In genomic region chr2:65386340-65386739, GRCh38 we compare ENCODE assay signal across 15 cellular contexts. TPM values are rescaled to one million over a fixed set of nuclear protein-coding genes. Genes with fewer than 3 reads are reported as not detected.
A peak's percentile ranks its signal among the peaks of the same experiment; 100 is the strongest.
DNase-seq lines count a peak whose midpoint lies in the region; ATAC-seq, FAIRE-seq and TF ChIP-seq lines count a peak whose summit lies in the region.
"Had no signal": no experiment of that assay in that cellular context is flagged by ENCODE, and none has a peak within 500 bp of the region (broad histone marks: within the 10 kb centered on the region; RNA-seq: fewer than 3 reads in every experiment).

No MANE protein-coding gene starts in this region.

- H3K27ac ChIP-seq in C4-2B (peak overlapping the region; percentile 86), IMR-90 (ENCODE audit: insufficient read depth, low read length) (no peak overlapping the region), SU-DHL-6 (ENCODE audit: low read depth, low read length) (peak overlapping the region; percentile 95), kidney (ENCODE audit: low read depth in 2 of 2, low read length in 2 of 2) (no peak overlapping the region)

- no peak overlapping the region for H3K56ac ChIP-seq in IMR-90 (ENCODE audit: extremely low read depth, insufficient read depth, low read length)

- dilution Hi-C loops in IMR-90 (cut with HindIII; ENCODE audit: low sequenced_read_pairs, unreplicated experiment): no loop called here

- TF ChIP-seq RAD21 in IMR-90 (IDR thresholded peaks at IDR 0.05; ENCODE audit: low read length): no peak

- H2BK15ac ChIP-seq in IMR-90 (ENCODE audit: low read depth, low read length): no peak overlapping the region

- POLR2A ChIA-PET in IMR-90 (lab: Charles Lee; ENCODE audit: unreplicated experiment): no interaction called here

- no peak for TF ChIP-seq CTCF in C4-2B (conservative IDR thresholded peaks at IDR 0.05)
- TF ChIP-seq CTCF in IMR-90 (conservative IDR thresholded peaks at IDR 0.05; ENCODE audit: low read depth, low read length): no peak
- TF ChIP-seq CTCF in SU-DHL-6 (IDR thresholded peaks at IDR 0.05; ENCODE audit: insufficient read depth, low read length, poor library complexity, severe bottlenecking): no peak
- TF ChIP-seq CTCF in kidney (IDR thresholded peaks at IDR 0.05; ENCODE audit: borderline replicate concordance, extremely low read depth, insufficient read depth): no peak

- CTCF ChIA-PET in IMR-90 (lab: Yijun Ruan, JAX): no interaction called here

- WGBS in IMR-90 (ENCODE audit: extremely low coverage in 2 of 2, insufficient read length in 1 of 2), 2 experiments: no CpG with 5 or more reads among the region's 3 CpGs

- H3K23ac ChIP-seq in IMR-90 (ENCODE audit: low read depth, low read length): no peak overlapping the region

- peaks cover 84% of the 10 kb centered on the region for H3K79me2 ChIP-seq in SU-DHL-6 (ENCODE audit: insufficient read depth, low read length)

- H2AK9ac ChIP-seq in IMR-90 (replicated peaks; ENCODE audit: low read depth, low read length, poor library complexity): no peak overlapping the region

- H4K5ac ChIP-seq in IMR-90 (ENCODE audit: low read depth, low read length): no peak overlapping the region

- in situ Hi-C loops in IMR-90 (cut with MboI; ENCODE audit: low sequenced_read_pairs): no loop called here

- peaks cover 80% of the 10 kb centered on the region for H3F3A ChIP-seq in SU-DHL-6 (ENCODE audit: insufficient read depth)

- no peak for FAIRE-seq in kidney (lab: Jason Lieb, UNC)
- FAIRE-seq: D721Med had no signal

- BruUV-seq in IMR-90 (replicated peaks; lab: Mats Ljungman, UMichigan): no TSS peak

- H3K36me3 ChIP-seq in IMR-90 (ENCODE audit: control insufficient read depth, insufficient read depth, low read length) (no peaks in the 10 kb centered on the region), SU-DHL-6 (ENCODE audit: low read length) (no peaks in the 10 kb centered on the region), kidney (ENCODE audit: control insufficient read depth in 1 of 2, insufficient read depth in 2 of 2, low read length in 2 of 2) (no peaks in the 10 kb centered on the region)

- H3K4me3 ChIP-seq in IMR-90 (ENCODE audit: insufficient read depth, low read depth, low read length) (no peak overlapping the region), SU-DHL-6 (ENCODE audit: insufficient read depth, low read length, poor library complexity, severe bottlenecking) (peak overlapping the region; percentile 31), kidney (ENCODE audit: low read length in 2 of 2) (no peak overlapping the region)

- ATAC-seq in IMR-90 (ENCODE audit: low read depth) (no peak), HG02588 (IDR thresholded peaks at IDR 0.05; ENCODE audit: unreplicated experiment) (no peak)
- ATAC-seq: CD8-positive, alpha-beta T cell had no signal

- H2AK5ac ChIP-seq in IMR-90 (ENCODE audit: low read depth, low read length): no peak overlapping the region

- no peaks in the 10 kb centered on the region for H3K9me3 ChIP-seq in IMR-90 (ENCODE audit: control insufficient read depth, insufficient read depth, low read length)
- no peaks in the 10 kb centered on the region for H3K9me3 ChIP-seq in SU-DHL-6 (ENCODE audit: insufficient read depth, low read length)
- H3K9me3 ChIP-seq in kidney (ENCODE audit: control insufficient read depth in 1 of 2, low read length in 2 of 2): no peaks in the 10 kb centered on the region

- no peak overlapping the region for H3K4ac ChIP-seq in IMR-90 (ENCODE audit: low read depth, low read length)

- H3K27me3 ChIP-seq in IMR-90 (ENCODE audit: control insufficient read depth, insufficient read depth, low read length) (no peaks in the 10 kb centered on the region), SU-DHL-6 (ENCODE audit: low read length) (no peaks in the 10 kb centered on the region)

- H3K4me2 ChIP-seq in IMR-90 (ENCODE audit: low read depth, low read length): no peak overlapping the region
- H3K4me2 ChIP-seq in SU-DHL-6 (ENCODE audit: low read depth, low read length, poor library complexity, severe bottlenecking): peak overlapping the region; percentile 84

- H3K18ac ChIP-seq in IMR-90 (ENCODE audit: low read depth, low read length): no peak overlapping the region

- H2BK5ac ChIP-seq in IMR-90 (ENCODE audit: low read depth, low read length, poor library complexity, severe bottlenecking): no peak overlapping the region

- H4K91ac ChIP-seq in IMR-90 (ENCODE audit: insufficient read depth, low read depth, low read length): no peak overlapping the region

- no peak overlapping the region for H2BK20ac ChIP-seq in IMR-90 (ENCODE audit: low read depth, low read length)

- DNase-seq in IMR-90 (no peak), fibroblast of gingiva (ENCODE audit: low read depth) (peak; percentile 37), NCI-H82 (lab: John Stamatoyannopoulos, UW) (no peak), HT-29 (ENCODE audit: low spot score) (no peak), kidney (no peak)
- DNase-seq: CD8-positive, alpha-beta T cell; DMS79; NCI-H146; NCI-H510A treated with DMSO at 0.1 percent for 48 hours; SHP77 treated with DMSO at 0.1 percent for 48 hours; SW 1271 had no signal

- H3K9me1 ChIP-seq in IMR-90 (ENCODE audit: insufficient read depth, low read length): peaks cover 31% of the 10 kb centered on the region

- 0 out of 2 replicates have a peak overlapping the region, but pooled peaks have one; percentile 28 for H3K14ac ChIP-seq in IMR-90 (replicated peaks; ENCODE audit: low read depth, low read length)

- no peak overlapping the region for H2BK120ac ChIP-seq in IMR-90 (ENCODE audit: low read depth, low read length)

- intact Hi-C loops in IMR-90 (cut with micrococcal nuclease): no loop called here
- intact Hi-C loops in kidney (cut with DNase I): no loop called here

- no peak overlapping the region for H4K8ac ChIP-seq in IMR-90 (ENCODE audit: low read depth in 2 of 2, low read length in 2 of 2)

- H3K4me1 ChIP-seq in IMR-90 (ENCODE audit: control insufficient read depth, insufficient read depth, low read length) (peaks cover 20% of the 10 kb centered on the region), kidney (ENCODE audit: control insufficient read depth in 1 of 2, insufficient read depth in 1 of 2, low read depth in 1 of 2, low read length in 2 of 2) (peaks cover 40 to 54% of the 10 kb centered on the region in 2 donors)

- no peak overlapping the region for H2AFZ ChIP-seq in IMR-90 (replicated peaks; ENCODE audit: low read length, poor library complexity)
- no peak overlapping the region for H2AFZ ChIP-seq in SU-DHL-6 (ENCODE audit: low read depth, low read length, severe bottlenecking)

- H3K9me2 ChIP-seq in SU-DHL-6 (replicated peaks; ENCODE audit: insufficient read depth, low read length): no peaks in the 10 kb centered on the region

- H3K9ac ChIP-seq in IMR-90 (ENCODE audit: low read depth, low read length) (no peak overlapping the region), SU-DHL-6 (ENCODE audit: low read length) (peak overlapping the region; percentile 63), kidney (ENCODE audit: low read length in 2 of 2) (no peak overlapping the region)

- peaks cover 80% of the 10 kb centered on the region for H4K20me1 ChIP-seq in IMR-90 (ENCODE audit: insufficient read depth, low read length)
- H4K20me1 ChIP-seq in SU-DHL-6 (ENCODE audit: low read depth, low read length): no peaks in the 10 kb centered on the region

- H3K79me1 ChIP-seq in IMR-90 (ENCODE audit: low read depth in 1 of 2, low read length in 2 of 2): peaks cover 60 to 85% of the 10 kb centered on the region in 2 experiments

- no peak for TF ChIP-seq POLR2A in IMR-90 (IDR thresholded peaks at IDR 0.05; ENCODE audit: low read depth, low read length)

TF ChIP-seq in IMR-90, 13 proteins besides CTCF, POLR2A, EP300 and RAD21:
- peak; percentile 89 for TF ChIP-seq CEBPB (IDR thresholded peaks at IDR 0.05; ENCODE audit: low read depth, low read length)
- TF ChIP-seq MXI1 (IDR thresholded peaks at IDR 0.05; ENCODE audit: borderline replicate concordance, low read depth, low read length): no peak

RNA-seq across cellular contexts. Expression of gene SPRED2, which starts 46.1 kb away (rescaled TPM):
- total RNA-seq in IMR-90 (2012; rRNA removed): 4.7 and 4.8 TPM in 2 replicates
- 18.7 and 19.1 TPM in 2 replicates for polyA plus RNA-seq in IMR-90 (2012; rRNA removed)
- polyA plus RNA-seq in IMR-90 (2012; cell fraction: cytosol; rRNA removed): 12.6 and 28.8 TPM in 2 replicates
- polyA plus RNA-seq in IMR-90 (2012; cell fraction: nucleus; rRNA removed; ENCODE audit: low replicate concordance): 23.1 and 31.2 TPM in 2 replicates
- 18.1 and 20.1 TPM in 2 replicates for total RNA-seq in HT-29 (2014; rRNA removed; shearing (Covaris generic))
- total RNA-seq in kidney: 42.3 TPM
- polyA plus RNA-seq in kidney (ENCODE audit: insufficient read depth, low read depth, low replicate concordance): 8.9 TPM

Comparison
In these comparisons a context has a peak if more than half of its experiments do, and no peak if none do; other contexts are left out.
1. H3K27ac ChIP-seq: peak in C4-2B (single experiment) and SU-DHL-6 (single experiment); none in IMR-90 (single experiment) and kidney (0 of 2).